In the genomic region with DNA sequence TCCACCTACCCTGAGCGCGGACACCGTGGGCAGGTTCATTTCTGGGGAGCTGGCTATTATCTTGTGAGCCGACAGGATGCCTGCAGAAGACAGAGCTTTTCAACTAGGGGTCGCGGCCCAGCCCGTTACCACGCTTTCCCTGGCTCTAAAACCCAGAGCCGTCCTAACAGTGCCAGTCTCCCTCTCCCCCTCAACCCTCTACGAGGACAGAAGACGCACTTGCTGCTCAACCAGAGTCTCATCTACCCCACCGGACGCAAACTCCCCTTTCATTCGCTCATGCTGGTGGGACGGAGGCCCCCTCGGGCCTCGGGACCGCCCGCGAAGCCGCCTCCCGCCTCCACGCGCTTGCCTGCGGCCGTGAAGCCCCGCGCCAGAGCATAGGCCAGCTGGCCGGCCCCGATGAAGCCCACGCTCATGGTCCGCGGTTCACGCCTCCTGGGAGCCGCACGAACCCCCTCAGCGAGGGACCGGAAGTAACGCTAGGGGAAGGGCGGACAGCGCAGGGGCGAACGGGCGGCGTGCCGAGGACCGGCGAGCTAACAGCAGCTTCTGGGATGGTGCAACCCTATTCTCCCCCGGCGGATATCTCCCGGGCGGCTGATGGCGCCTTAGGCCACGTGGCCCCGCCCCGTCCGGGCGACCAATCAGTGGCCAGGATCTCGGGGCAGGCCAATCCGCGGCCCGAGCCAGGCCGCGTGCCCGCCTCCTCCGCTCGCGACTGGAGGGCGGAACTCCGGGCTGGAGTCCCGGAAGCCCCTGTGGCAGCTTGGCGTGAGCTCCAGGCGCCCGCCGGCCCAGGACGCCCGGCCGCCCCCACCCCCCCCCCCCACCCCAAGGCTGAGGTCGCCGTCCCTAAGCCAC, we compare ENCODE assay signal across 1 cellular context.
TF ChIP-seq lines count a peak whose summit lies in the region.

A gene (minus strand): TSS at position 559 of the 864 bp plus-strand sequence. CDS start 140 bp downstream, at position 419.

TF ChIP-seq in HepG2, 621 proteins besides CTCF, POLR2A, EP300 and RAD21 (continued from another document and continues in another):
- no peak for TF ChIP-seq ZFP36L1 (CRISPR knock-in tag; IDR thresholded peaks at IDR 0.05)
- TF ChIP-seq MBD4 (IDR thresholded peaks at IDR 0.05; ENCODE audit: borderline replicate concordance, low read length) = no peak
- peak; percentile 84; the same call in 1 of the 2 replicates for TF ChIP-seq ZNF749 (CRISPR knock-in tag; IDR thresholded peaks at IDR 0.05; ENCODE audit: borderline replicate concordance)
- TF ChIP-seq GLI4 (CRISPR knock-in tag; IDR thresholded peaks at IDR 0.05; ENCODE audit: borderline replicate concordance) = peak; percentile 95; the same call in 1 of the 2 replicates
- TF ChIP-seq ZNF510 (CRISPR knock-in tag; IDR thresholded peaks at IDR 0.05; ENCODE audit: low read depth) = no peak
- TF ChIP-seq DMAP1 (CRISPR knock-in tag; IDR thresholded peaks at IDR 0.05) = peak; percentile 94
- peak; percentile 11 for TF ChIP-seq XRCC5 (optimal IDR thresholded peaks at IDR 0.05; ENCODE audit: low read length)
- TF ChIP-seq ZNF263 (CRISPR knock-in tag; IDR thresholded peaks at IDR 0.05) = no peak; the same call in 1 of the 2 replicates
- TF ChIP-seq, protein P1, sequence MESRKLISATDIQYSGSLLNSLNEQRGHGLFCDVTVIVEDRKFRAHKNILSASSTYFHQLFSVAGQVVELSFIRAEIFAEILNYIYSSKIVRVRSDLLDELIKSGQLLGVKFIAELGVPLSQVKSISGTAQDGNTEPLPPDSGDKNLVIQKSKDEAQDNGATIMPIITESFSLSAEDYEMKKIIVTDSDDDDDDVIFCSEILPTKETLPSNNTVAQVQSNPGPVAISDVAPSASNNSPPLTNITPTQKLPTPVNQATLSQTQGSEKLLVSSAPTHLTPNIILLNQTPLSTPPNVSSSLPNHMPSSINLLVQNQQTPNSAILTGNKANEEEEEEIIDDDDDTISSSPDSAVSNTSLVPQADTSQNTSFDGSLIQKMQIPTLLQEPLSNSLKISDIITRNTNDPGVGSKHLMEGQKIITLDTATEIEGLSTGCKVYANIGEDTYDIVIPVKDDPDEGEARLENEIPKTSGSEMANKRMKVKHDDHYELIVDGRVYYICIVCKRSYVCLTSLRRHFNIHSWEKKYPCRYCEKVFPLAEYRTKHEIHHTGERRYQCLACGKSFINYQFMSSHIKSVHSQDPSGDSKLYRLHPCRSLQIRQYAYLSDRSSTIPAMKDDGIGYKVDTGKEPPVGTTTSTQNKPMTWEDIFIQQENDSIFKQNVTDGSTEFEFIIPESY (CRISPR knock-in tag; IDR thresholded peaks at IDR 0.05) = peak; percentile 29; the same call in 1 of the 2 replicates
- TF ChIP-seq, protein P2, sequence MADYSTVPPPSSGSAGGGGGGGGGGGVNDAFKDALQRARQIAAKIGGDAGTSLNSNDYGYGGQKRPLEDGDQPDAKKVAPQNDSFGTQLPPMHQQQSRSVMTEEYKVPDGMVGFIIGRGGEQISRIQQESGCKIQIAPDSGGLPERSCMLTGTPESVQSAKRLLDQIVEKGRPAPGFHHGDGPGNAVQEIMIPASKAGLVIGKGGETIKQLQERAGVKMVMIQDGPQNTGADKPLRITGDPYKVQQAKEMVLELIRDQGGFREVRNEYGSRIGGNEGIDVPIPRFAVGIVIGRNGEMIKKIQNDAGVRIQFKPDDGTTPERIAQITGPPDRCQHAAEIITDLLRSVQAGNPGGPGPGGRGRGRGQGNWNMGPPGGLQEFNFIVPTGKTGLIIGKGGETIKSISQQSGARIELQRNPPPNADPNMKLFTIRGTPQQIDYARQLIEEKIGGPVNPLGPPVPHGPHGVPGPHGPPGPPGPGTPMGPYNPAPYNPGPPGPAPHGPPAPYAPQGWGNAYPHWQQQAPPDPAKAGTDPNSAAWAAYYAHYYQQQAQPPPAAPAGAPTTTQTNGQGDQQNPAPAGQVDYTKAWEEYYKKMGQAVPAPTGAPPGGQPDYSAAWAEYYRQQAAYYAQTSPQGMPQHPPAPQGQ (CRISPR knock-in tag; IDR thresholded peaks at IDR 0.05; ENCODE audit: borderline replicate concordance) = no peak
- TF ChIP-seq ZNF788 (CRISPR knock-in tag; IDR thresholded peaks at IDR 0.05; ENCODE audit: borderline replicate concordance) = peak; percentile 91; the same call in 1 of the 2 replicates
- no peak for TF ChIP-seq MEIS1 (CRISPR knock-in tag; IDR thresholded peaks at IDR 0.05; ENCODE audit: borderline replicate concordance)
- TF ChIP-seq ELF4 (CRISPR knock-in tag; IDR thresholded peaks at IDR 0.05; ENCODE audit: borderline replicate concordance) = no peak
- TF ChIP-seq HOXA9 (CRISPR knock-in tag; IDR thresholded peaks at IDR 0.05; ENCODE audit: borderline replicate concordance) = 0 out of 2 replicates have a peak, but pooled peaks have one; percentile 33
- TF ChIP-seq FOXJ3 (CRISPR knock-in tag; IDR thresholded peaks at IDR 0.05; ENCODE audit: borderline replicate concordance) = no peak
- no peak for TF ChIP-seq GTF3A (CRISPR knock-in tag; conservative IDR thresholded peaks at IDR 0.05)
- TF ChIP-seq, protein P3, sequence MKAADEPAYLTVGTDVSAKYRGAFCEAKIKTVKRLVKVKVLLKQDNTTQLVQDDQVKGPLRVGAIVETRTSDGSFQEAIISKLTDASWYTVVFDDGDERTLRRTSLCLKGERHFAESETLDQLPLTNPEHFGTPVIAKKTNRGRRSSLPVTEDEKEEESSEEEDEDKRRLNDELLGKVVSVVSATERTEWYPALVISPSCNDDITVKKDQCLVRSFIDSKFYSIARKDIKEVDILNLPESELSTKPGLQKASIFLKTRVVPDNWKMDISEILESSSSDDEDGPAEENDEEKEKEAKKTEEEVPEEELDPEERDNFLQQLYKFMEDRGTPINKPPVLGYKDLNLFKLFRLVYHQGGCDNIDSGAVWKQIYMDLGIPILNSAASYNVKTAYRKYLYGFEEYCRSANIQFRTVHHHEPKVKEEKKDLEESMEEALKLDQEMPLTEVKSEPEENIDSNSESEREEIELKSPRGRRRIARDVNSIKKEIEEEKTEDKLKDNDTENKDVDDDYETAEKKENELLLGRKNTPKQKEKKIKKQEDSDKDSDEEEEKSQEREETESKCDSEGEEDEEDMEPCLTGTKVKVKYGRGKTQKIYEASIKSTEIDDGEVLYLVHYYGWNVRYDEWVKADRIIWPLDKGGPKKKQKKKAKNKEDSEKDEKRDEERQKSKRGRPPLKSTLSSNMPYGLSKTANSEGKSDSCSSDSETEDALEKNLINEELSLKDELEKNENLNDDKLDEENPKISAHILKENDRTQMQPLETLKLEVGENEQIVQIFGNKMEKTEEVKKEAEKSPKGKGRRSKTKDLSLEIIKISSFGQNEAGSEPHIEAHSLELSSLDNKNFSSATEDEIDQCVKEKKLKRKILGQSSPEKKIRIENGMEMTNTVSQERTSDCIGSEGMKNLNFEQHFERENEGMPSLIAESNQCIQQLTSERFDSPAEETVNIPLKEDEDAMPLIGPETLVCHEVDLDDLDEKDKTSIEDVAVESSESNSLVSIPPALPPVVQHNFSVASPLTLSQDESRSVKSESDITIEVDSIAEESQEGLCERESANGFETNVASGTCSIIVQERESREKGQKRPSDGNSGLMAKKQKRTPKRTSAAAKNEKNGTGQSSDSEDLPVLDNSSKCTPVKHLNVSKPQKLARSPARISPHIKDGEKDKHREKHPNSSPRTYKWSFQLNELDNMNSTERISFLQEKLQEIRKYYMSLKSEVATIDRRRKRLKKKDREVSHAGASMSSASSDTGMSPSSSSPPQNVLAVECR (CRISPR knock-in tag; IDR thresholded peaks at IDR 0.05; ENCODE audit: borderline replicate concordance) = peak; percentile 98
- no peak for TF ChIP-seq TBX3 (IDR thresholded peaks at IDR 0.05; ENCODE audit: borderline replicate concordance)
- TF ChIP-seq, protein P4, sequence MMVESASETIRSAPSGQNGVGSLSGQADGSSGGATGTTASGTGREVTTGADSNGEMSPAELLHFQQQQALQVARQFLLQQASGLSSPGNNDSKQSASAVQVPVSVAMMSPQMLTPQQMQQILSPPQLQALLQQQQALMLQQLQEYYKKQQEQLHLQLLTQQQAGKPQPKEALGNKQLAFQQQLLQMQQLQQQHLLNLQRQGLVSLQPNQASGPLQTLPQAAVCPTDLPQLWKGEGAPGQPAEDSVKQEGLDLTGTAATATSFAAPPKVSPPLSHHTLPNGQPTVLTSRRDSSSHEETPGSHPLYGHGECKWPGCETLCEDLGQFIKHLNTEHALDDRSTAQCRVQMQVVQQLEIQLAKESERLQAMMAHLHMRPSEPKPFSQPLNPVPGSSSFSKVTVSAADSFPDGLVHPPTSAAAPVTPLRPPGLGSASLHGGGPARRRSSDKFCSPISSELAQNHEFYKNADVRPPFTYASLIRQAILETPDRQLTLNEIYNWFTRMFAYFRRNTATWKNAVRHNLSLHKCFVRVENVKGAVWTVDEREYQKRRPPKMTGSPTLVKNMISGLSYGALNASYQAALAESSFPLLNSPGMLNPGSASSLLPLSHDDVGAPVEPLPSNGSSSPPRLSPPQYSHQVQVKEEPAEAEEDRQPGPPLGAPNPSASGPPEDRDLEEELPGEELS (CRISPR knock-in tag; IDR thresholded peaks at IDR 0.05) = no peak
- TF ChIP-seq KLF11 (CRISPR knock-in tag; IDR thresholded peaks at IDR 0.05) = 0 out of 2 replicates have a peak, but pooled peaks have one; percentile 35
- 0 out of 2 replicates have a peak, but pooled peaks have one; percentile 68 for TF ChIP-seq ZNF678 (CRISPR knock-in tag; IDR thresholded peaks at IDR 0.05)
- no peak for TF ChIP-seq SMAD9 (CRISPR knock-in tag; IDR thresholded peaks at IDR 0.05)
- TF ChIP-seq KDM6A (CRISPR knock-in tag; IDR thresholded peaks at IDR 0.05; ENCODE audit: low read depth) = no peak
- no peak for TF ChIP-seq MATR3 (CRISPR knock-in tag; IDR thresholded peaks at IDR 0.05)
- TF ChIP-seq ZNF441 (CRISPR knock-in tag; IDR thresholded peaks at IDR 0.05; ENCODE audit: borderline replicate concordance) = no peak
- TF ChIP-seq, protein P5, sequence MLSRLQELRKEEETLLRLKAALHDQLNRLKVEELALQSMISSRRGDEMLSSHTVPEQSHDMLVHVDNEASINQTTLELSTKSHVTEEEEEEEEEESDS (CRISPR knock-in tag; IDR thresholded peaks at IDR 0.05; ENCODE audit: borderline replicate concordance) = 0 out of 2 replicates have a peak, but pooled peaks have one; percentile 33
- TF ChIP-seq, protein P6, sequence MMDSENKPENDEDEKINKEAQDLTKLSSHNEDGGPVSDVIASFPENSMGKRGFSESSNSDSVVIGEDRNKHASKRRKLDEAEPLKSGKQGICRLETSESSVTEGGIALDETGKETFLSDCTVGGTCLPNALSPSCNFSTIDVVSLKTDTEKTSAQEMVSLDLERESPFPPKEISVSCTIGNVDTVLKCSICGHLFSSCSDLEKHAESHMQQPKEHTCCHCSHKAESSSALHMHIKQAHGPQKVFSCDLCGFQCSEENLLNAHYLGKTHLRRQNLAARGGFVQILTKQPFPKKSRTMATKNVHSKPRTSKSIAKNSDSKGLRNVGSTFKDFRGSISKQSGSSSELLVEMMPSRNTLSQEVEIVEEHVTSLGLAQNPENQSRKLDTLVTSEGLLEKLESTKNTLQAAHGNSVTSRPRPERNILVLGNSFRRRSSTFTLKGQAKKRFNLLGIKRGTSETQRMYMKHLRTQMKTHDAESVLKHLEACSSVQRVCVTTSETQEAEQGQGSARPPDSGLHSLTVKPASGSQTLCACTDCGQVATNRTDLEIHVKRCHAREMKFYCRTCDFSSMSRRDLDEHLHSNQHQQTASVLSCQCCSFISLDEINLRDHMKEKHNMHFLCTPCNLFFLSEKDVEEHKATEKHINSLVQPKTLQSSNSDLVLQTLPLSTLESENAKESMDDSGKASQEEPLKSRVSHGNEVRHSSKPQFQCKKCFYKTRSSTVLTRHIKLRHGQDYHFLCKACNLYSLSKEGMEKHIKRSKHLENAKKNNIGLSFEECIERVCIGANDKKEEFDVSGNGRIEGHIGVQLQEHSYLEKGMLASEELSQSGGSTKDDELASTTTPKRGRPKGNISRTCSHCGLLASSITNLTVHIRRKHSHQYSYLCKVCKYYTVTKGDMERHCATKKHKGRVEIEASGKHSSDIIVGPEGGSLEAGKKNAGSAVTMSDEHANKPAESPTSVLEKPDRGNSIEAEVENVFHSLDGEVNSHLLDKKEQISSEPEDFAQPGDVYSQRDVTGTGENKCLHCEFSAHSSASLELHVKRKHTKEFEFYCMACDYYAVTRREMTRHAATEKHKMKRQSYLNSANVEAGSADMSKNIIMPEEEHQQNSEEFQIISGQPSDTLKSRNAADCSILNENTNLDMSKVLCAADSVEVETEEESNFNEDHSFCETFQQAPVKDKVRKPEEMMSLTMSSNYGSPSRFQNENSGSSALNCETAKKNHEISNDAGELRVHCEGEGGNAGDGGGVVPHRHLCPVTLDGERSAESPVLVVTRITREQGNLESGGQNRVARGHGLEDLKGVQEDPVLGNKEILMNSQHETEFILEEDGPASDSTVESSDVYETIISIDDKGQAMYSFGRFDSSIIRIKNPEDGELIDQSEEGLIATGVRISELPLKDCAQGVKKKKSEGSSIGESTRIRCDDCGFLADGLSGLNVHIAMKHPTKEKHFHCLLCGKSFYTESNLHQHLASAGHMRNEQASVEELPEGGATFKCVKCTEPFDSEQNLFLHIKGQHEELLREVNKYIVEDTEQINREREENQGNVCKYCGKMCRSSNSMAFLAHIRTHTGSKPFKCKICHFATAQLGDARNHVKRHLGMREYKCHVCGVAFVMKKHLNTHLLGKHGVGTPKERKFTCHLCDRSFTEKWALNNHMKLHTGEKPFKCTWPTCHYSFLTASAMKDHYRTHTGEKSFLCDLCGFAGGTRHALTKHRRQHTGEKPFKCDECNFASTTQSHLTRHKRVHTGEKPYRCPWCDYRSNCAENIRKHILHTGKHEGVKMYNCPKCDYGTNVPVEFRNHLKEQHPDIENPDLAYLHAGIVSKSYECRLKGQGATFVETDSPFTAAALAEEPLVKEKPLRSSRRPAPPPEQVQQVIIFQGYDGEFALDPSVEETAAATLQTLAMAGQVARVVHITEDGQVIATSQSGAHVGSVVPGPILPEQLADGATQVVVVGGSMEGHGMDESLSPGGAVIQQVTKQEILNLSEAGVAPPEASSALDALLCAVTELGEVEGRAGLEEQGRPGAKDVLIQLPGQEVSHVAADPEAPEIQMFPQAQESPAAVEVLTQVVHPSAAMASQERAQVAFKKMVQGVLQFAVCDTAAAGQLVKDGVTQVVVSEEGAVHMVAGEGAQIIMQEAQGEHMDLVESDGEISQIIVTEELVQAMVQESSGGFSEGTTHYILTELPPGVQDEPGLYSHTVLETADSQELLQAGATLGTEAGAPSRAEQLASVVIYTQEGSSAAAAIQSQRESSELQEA (CRISPR knock-in tag; IDR thresholded peaks at IDR 0.05; ENCODE audit: not compliant biosample characterization) = peak; percentile 87
- no peak for TF ChIP-seq ZNF841 (CRISPR knock-in tag; IDR thresholded peaks at IDR 0.05; ENCODE audit: borderline replicate concordance)
- TF ChIP-seq CC2D1A (CRISPR knock-in tag; IDR thresholded peaks at IDR 0.05) = no peak
- TF ChIP-seq ZNF747 (CRISPR knock-in tag; IDR thresholded peaks at IDR 0.05; ENCODE audit: borderline replicate concordance) = no peak
- 0 out of 2 replicates have a peak, but pooled peaks have one; percentile 54 for TF ChIP-seq BCL6 (CRISPR knock-in tag; IDR thresholded peaks at IDR 0.05)
- TF ChIP-seq RXRA (CRISPR knock-in tag; IDR thresholded peaks at IDR 0.05) = peak; percentile 73; the same call in 1 of the 2 replicates
- TF ChIP-seq FOSL1 (CRISPR knock-in tag; IDR thresholded peaks at IDR 0.05; ENCODE audit: borderline replicate concordance) = no peak
- TF ChIP-seq SATB2 (CRISPR knock-in tag; IDR thresholded peaks at IDR 0.05) = no peak
